ENCODE assay signal across 9 cellular contexts in genomic region chr18:48455555-48456478, GRCh38. TPM values are rescaled to one million over a fixed set of nuclear protein-coding genes. Genes with fewer than 3 reads are reported as not detected.
DNase-seq lines count a peak whose midpoint lies in the region; ATAC-seq and TF ChIP-seq lines count a peak whose summit lies in the region.
"Had no signal": no experiment of that assay in that cellular context is flagged by ENCODE, and none has a peak within 500 bp of the region (broad histone marks: within the 10 kb centered on the region; RNA-seq: fewer than 3 reads in every experiment).

No MANE protein-coding gene starts in this region.

- peaks cover 6 to 17% of the 10 kb centered on the region in 2 donors for H3K4me1 ChIP-seq in esophagus (ENCODE audit: control insufficient read depth in 2 of 2, insufficient read depth in 2 of 2, low read length in 1 of 2)

- CTCF ChIA-PET in activated CD4-positive, alpha-beta memory T cell treated with anti-CD3 and anti-CD28 coated beads for 36 hours (lab: Charles Lee) = interaction anchor here (1.0 to 4.8 kb wide), 3 partner anchors 10 to 425 kb away, joined by 3 to 33 read pairs (median 9); no protein-coding TSS in a partner anchor

- no peaks in the 10 kb centered on the region for H3K36me3 Mint-ChIP-seq in activated CD4-positive, alpha-beta memory T cell treated with anti-CD3 and anti-CD28 coated beads for 36 hours
- H3K36me3 Mint-ChIP-seq in glutamatergic neuron (ENCODE audit: unreplicated experiment) (no peaks in the 10 kb centered on the region), CD14-positive monocyte (no peaks in the 10 kb centered on the region)
- H3K36me3 Mint-ChIP-seq: naive B cell had no signal

- no peaks in the 10 kb centered on the region for H3K9me3 Mint-ChIP-seq in activated CD4-positive, alpha-beta memory T cell treated with anti-CD3 and anti-CD28 coated beads for 36 hours
- H3K9me3 Mint-ChIP-seq in glutamatergic neuron (ENCODE audit: unreplicated experiment) (no peaks in the 10 kb centered on the region), CD14-positive monocyte (no peaks in the 10 kb centered on the region)

- no peaks in the 10 kb centered on the region for H3K9me3 ChIP-seq in esophagus (ENCODE audit: control insufficient read depth in 2 of 2, insufficient read depth in 1 of 2, low read depth in 1 of 2, low read length in 1 of 2)

- intact Hi-C loops in activated CD4-positive, alpha-beta memory T cell treated with anti-CD3 and anti-CD28 coated beads for 36 hours (cut with micrococcal nuclease) = no loop called here
- intact Hi-C loops in CD14-positive monocyte (cut with micrococcal nuclease) (no loop called here), Right ventricle myocardium superior (cut with DNase I) (no loop called here)

- H3K4me3 ChIP-seq in esophagus (ENCODE audit: low read depth in 1 of 2, low read length in 2 of 2) = no peak overlapping the region

- H3K4me1 Mint-ChIP-seq in activated CD4-positive, alpha-beta memory T cell treated with anti-CD3 and anti-CD28 coated beads for 36 hours (ENCODE audit: low read depth) = peaks cover 30% of the 10 kb centered on the region
- H3K4me1 Mint-ChIP-seq in glutamatergic neuron (ENCODE audit: low read depth, unreplicated experiment) (peaks cover 16% of the 10 kb centered on the region), CD14-positive monocyte (peaks cover 16% of the 10 kb centered on the region)
- H3K4me1 Mint-ChIP-seq: naive B cell had no signal

- H3K36me3 ChIP-seq in esophagus (ENCODE audit: control insufficient read depth in 2 of 2, insufficient read depth in 2 of 2, low read length in 1 of 2) = no peaks in the 10 kb centered on the region

- H3K27ac ChIP-seq in esophagus (ENCODE audit: low read depth in 2 of 2, low read length in 1 of 2) = peak overlapping the region; percentile 94

- no peaks in the 10 kb centered on the region for H3K27me3 ChIP-seq in esophagus (ENCODE audit: control insufficient read depth in 1 of 2, insufficient read depth in 2 of 2, low read length in 2 of 2)

- TF ChIP-seq CTCF in glutamatergic neuron (IDR thresholded peaks at IDR 0.05; ENCODE audit: partially characterized antibody, unreplicated experiment) (no peak), CD14-positive monocyte (IDR thresholded peaks at IDR 0.05) (no peak)

- 45 to 51% methylated on average over 13 of the region's 13 CpGs for WGBS in esophagus, 2 donors

- ATAC-seq in HG03521 (IDR thresholded peaks at IDR 0.05; ENCODE audit: unreplicated experiment) = no peak
- ATAC-seq in Right ventricle myocardium superior (ENCODE audit: poor library complexity) = no peak

- H3K27ac Mint-ChIP-seq in activated CD4-positive, alpha-beta memory T cell treated with anti-CD3 and anti-CD28 coated beads for 36 hours = no peak overlapping the region
- H3K27ac Mint-ChIP-seq in glutamatergic neuron (ENCODE audit: unreplicated experiment) = no peak overlapping the region
- peak overlapping the region in 3 of 7 donors; percentile 14 to 15 (median 15) for H3K27ac Mint-ChIP-seq in CD14-positive monocyte

- DNase-seq in HT-29 (ENCODE audit: low spot score) (peak; percentile 92), glutamatergic neuron (no peak), CD14-positive monocyte (ENCODE audit: low spot score) (no peak), Right ventricle myocardium superior (no peak)
- peak; percentile 52 for DNase-seq in activated CD4-positive, alpha-beta memory T cell treated with anti-CD3 and anti-CD28 coated beads for 36 hours
- peak; percentile 35 for DNase-seq in stimulated activated CD4-positive, alpha-beta T cell treated with anti-CD3 and anti-CD28 coated beads, Interleukin-2, amount 100 ng/mL, for 4 hours (ENCODE audit: low read depth)
- DNase-seq: naive B cell had no signal

- POLR2A ChIA-PET in activated CD4-positive, alpha-beta memory T cell treated with anti-CD3 and anti-CD28 coated beads for 36 hours (lab: Charles Lee) = interaction anchor here (0.9 kb wide), 1 partner anchor 17 kb away, joined by 3 read pairs; no protein-coding TSS in a partner anchor

- H3K4me3 Mint-ChIP-seq in activated CD4-positive, alpha-beta memory T cell treated with anti-CD3 and anti-CD28 coated beads for 36 hours = no peak overlapping the region
- H3K4me3 Mint-ChIP-seq in glutamatergic neuron (ENCODE audit: unreplicated experiment) (no peak overlapping the region), CD14-positive monocyte (peak overlapping the region in 1 of 2 donors; percentile 64)
- H3K4me3 Mint-ChIP-seq: naive B cell had no signal

- H3K27me3 Mint-ChIP-seq in activated CD4-positive, alpha-beta memory T cell treated with anti-CD3 and anti-CD28 coated beads for 36 hours = peaks cover 37% of the 10 kb centered on the region
- H3K27me3 Mint-ChIP-seq in glutamatergic neuron (ENCODE audit: unreplicated experiment) (peaks cover 5% of the 10 kb centered on the region), CD14-positive monocyte (ENCODE audit: low read depth in 3 of 3) (peaks cover 24 to 51% (median 29%) of the 10 kb centered on the region in 3 donors)

RNA-seq across cellular contexts. Expression of gene ZBTB7C, which starts 46.6 kb away (rescaled TPM):
- total RNA-seq in HT-29 (2014; rRNA removed; shearing (Covaris generic)) = 15.1 and 17.1 TPM in 2 replicates
- total RNA-seq in activated CD4-positive, alpha-beta memory T cell treated with anti-CD3 and anti-CD28 coated beads for 36 hours = under 1 TPM in 1 of 2 experiments, not detected in 1; 0.05 TPM
- polyA plus RNA-seq in esophagus (10 to 100 TPM; 20.6 to 24.5 TPM), CD14-positive monocyte (under 1 TPM in 1 of 2 donors, not detected in 1; 0.09 TPM)
- total RNA-seq in glutamatergic neuron (ENCODE audit: unreplicated experiment) (10.6 TPM), Right ventricle myocardium superior (2.6 TPM)

Comparison
In these comparisons a context has a peak if more than half of its experiments do, and no peak if none do; other contexts are left out.
1. DNase-seq: peak in HT-29 (single experiment), activated CD4-positive, alpha-beta memory T cell treated with anti-CD3 and anti-CD28 coated beads for 36 hours (single experiment) and stimulated activated CD4-positive, alpha-beta T cell treated with anti-CD3 and anti-CD28 coated beads, Interleukin-2, amount 100 ng/mL, for 4 hours (single experiment); none in glutamatergic neuron (single experiment), CD14-positive monocyte (single experiment) and Right ventricle myocardium superior (single experiment).